Comparison of ENCODE assay signal across 12 cellular contexts in genomic region chr16:81401035-81401950, GRCh38. TPM values are rescaled to one million over a fixed set of nuclear protein-coding genes. Genes with fewer than 3 reads are reported as not detected.
DNase-seq lines count a peak whose midpoint lies in the region; ATAC-seq, FAIRE-seq and TF ChIP-seq lines count a peak whose summit lies in the region.
"Had no signal": no experiment of that assay in that cellular context is flagged by ENCODE, and none has a peak within 500 bp of the region (broad histone marks: within the 10 kb centered on the region; RNA-seq: fewer than 3 reads in every experiment).

No MANE protein-coding gene starts in this region.

- no peak for TF ChIP-seq POLR2A in erythroblast (IDR thresholded peaks at IDR 0.05; ENCODE audit: low read length)

- no peak overlapping the region for H2AFZ ChIP-seq in astrocyte (ENCODE audit: low read depth, low read length)
- H2AFZ ChIP-seq: neural progenitor cell had no signal

- no peak overlapping the region for H3K27ac ChIP-seq in astrocyte (ENCODE audit: low read depth, low read length)
- H3K27ac ChIP-seq: neural progenitor cell, WERI-Rb-1 had no signal

- H3K4me1 Mint-ChIP-seq in astrocyte (ENCODE audit: low read depth, unreplicated experiment), result peaks cover 6% of the 10 kb centered on the region
- H3K4me1 Mint-ChIP-seq in activated T-cell treated with anti-CD3 and anti-CD28 coated beads, Interleukin-2, amount 50 U/mL, for 4 hours (ENCODE audit: low read depth), result no peaks in the 10 kb centered on the region

- H3K36me3 ChIP-seq in astrocyte (ENCODE audit: insufficient read depth, low read length), result no peaks in the 10 kb centered on the region
- H3K36me3 ChIP-seq: neural progenitor cell, WERI-Rb-1 had no signal

- H3K4me3 Mint-ChIP-seq in astrocyte (ENCODE audit: unreplicated experiment), result no peak overlapping the region
- H3K4me3 Mint-ChIP-seq in activated T-cell treated with anti-CD3 and anti-CD28 coated beads, Interleukin-2, amount 50 U/mL, for 4 hours, result no peak overlapping the region
- H3K4me3 Mint-ChIP-seq: activated naive CD4-positive, alpha-beta T cell treated with anti-CD3 and anti-CD28 coated beads, Interleukin-2, amount 10 ng/mL, durations not matched to agents 7 days and 5 days; neural progenitor cell had no signal

- no peak for ATAC-seq in activated T-cell treated with anti-CD3 and anti-CD28 coated beads, Interleukin-2, amount 50 U/mL, for 4 hours
- ATAC-seq in GM18519 (IDR thresholded peaks at IDR 0.05; ENCODE audit: low FRiP score, unreplicated experiment), result no peak

- no peak for FAIRE-seq in astrocyte (lab: Jason Lieb, UNC)

- no peak for TF ChIP-seq CTCF in astrocyte (IDR thresholded peaks at IDR 0.05; ENCODE audit: insufficient read depth, low read depth, low read length)

- no peaks in the 10 kb centered on the region for H3K79me2 ChIP-seq in astrocyte (ENCODE audit: insufficient read depth, low read length)

- no peaks in the 10 kb centered on the region for H3K9me3 ChIP-seq in astrocyte (ENCODE audit: insufficient read depth, low read depth, low read length)

- H3K9me3 Mint-ChIP-seq in astrocyte (ENCODE audit: unreplicated experiment), result no peaks in the 10 kb centered on the region
- peaks cover 4% of the 10 kb centered on the region for H3K9me3 Mint-ChIP-seq in activated T-cell treated with anti-CD3 and anti-CD28 coated beads, Interleukin-2, amount 50 U/mL, for 4 hours
- H3K9me3 Mint-ChIP-seq: activated naive CD4-positive, alpha-beta T cell treated with anti-CD3 and anti-CD28 coated beads, Interleukin-2, amount 10 ng/mL, durations not matched to agents 7 days and 5 days had no signal

- H3K27ac Mint-ChIP-seq in astrocyte (ENCODE audit: unreplicated experiment), result no peak overlapping the region
- H3K27ac Mint-ChIP-seq: activated naive CD4-positive, alpha-beta T cell treated with anti-CD3 and anti-CD28 coated beads, Interleukin-2, amount 10 ng/mL, durations not matched to agents 7 days and 5 days; neural progenitor cell had no signal

- no peak overlapping the region for H3K4me3 ChIP-seq in astrocyte (ENCODE audit: insufficient read depth, low read depth, low read length)
- H3K4me3 ChIP-seq: neural progenitor cell had no signal

- H3K4me1 ChIP-seq in astrocyte (ENCODE audit: insufficient read depth, low read length), result peaks cover 14% of the 10 kb centered on the region
- H3K4me1 ChIP-seq: neural progenitor cell had no signal

- peak overlapping the region; percentile 40 for H3K4me2 ChIP-seq in astrocyte (ENCODE audit: low read length)
- H3K4me2 ChIP-seq: neural progenitor cell had no signal

- peak; percentile 69 for DNase-seq in 8988T
- peak; percentile 24 for DNase-seq in GM04504 (ENCODE audit: low read depth)
- DNase-seq in astrocyte (ENCODE audit: low read depth), result peak; percentile 66
- peak; percentile 74 for DNase-seq in islet precursor cell
- DNase-seq in activated T-cell treated with anti-CD3 and anti-CD28 coated beads, Interleukin-2, amount 50 U/mL, for 4 hours, result no peak
- no peak for DNase-seq in erythroblast (lab: John Stamatoyannopoulos, UW)
- no peak for DNase-seq in OCI-M1 (lab: John Stamatoyannopoulos, UW)
- DNase-seq: activated naive CD4-positive, alpha-beta T cell treated with anti-CD3 and anti-CD28 coated beads, Interleukin-2, amount 10 ng/mL, durations not matched to agents 7 days and 5 days; NCI-H1694; WERI-Rb-1 had no signal

- H3K27me3 Mint-ChIP-seq in astrocyte (ENCODE audit: low read depth, unreplicated experiment), result no peaks in the 10 kb centered on the region
- H3K27me3 Mint-ChIP-seq in activated T-cell treated with anti-CD3 and anti-CD28 coated beads, Interleukin-2, amount 50 U/mL, for 4 hours (ENCODE audit: low read depth), result no peaks in the 10 kb centered on the region

- H3K36me3 Mint-ChIP-seq in astrocyte (ENCODE audit: low read depth, unreplicated experiment), result no peaks in the 10 kb centered on the region
- no peaks in the 10 kb centered on the region for H3K36me3 Mint-ChIP-seq in activated T-cell treated with anti-CD3 and anti-CD28 coated beads, Interleukin-2, amount 50 U/mL, for 4 hours (ENCODE audit: insufficient read depth)
- H3K36me3 Mint-ChIP-seq: activated naive CD4-positive, alpha-beta T cell treated with anti-CD3 and anti-CD28 coated beads, Interleukin-2, amount 10 ng/mL, durations not matched to agents 7 days and 5 days; neural progenitor cell had no signal

- H3K27me3 ChIP-seq in astrocyte (ENCODE audit: insufficient read depth, low read length), result no peaks in the 10 kb centered on the region

- H4K20me1 ChIP-seq in astrocyte (ENCODE audit: insufficient read depth, low read length), result no peaks in the 10 kb centered on the region

- H3K9ac ChIP-seq in astrocyte (ENCODE audit: low read length), result peak overlapping the region; percentile 25
- H3K9ac ChIP-seq: neural progenitor cell had no signal

RNA-seq across cellular contexts. Expression of gene CMIP, which starts 43.3 kb away (rescaled TPM):
- total RNA-seq in astrocyte, result 64.5 and 71.5 TPM in 2 replicates
- total RNA-seq in activated T-cell treated with anti-CD3 and anti-CD28 coated beads, Interleukin-2, amount 50 U/mL, for 4 hours, result 10 to 100 TPM; 20.8 to 23.5 (median 21.9) TPM

Comparison
In these comparisons a context has a peak if more than half of its experiments do, and no peak if none do; other contexts are left out.
1. DNase-seq: peak in 8988T (single experiment), GM04504 (single experiment), astrocyte (single experiment) and islet precursor cell (single experiment); none in activated T-cell treated with anti-CD3 and anti-CD28 coated beads, Interleukin-2, amount 50 U/mL, for 4 hours (single experiment), erythroblast (0 of 2) and OCI-M1 (single experiment).